8 cellular contexts compared by ENCODE assay signal in the genomic region with DNA sequence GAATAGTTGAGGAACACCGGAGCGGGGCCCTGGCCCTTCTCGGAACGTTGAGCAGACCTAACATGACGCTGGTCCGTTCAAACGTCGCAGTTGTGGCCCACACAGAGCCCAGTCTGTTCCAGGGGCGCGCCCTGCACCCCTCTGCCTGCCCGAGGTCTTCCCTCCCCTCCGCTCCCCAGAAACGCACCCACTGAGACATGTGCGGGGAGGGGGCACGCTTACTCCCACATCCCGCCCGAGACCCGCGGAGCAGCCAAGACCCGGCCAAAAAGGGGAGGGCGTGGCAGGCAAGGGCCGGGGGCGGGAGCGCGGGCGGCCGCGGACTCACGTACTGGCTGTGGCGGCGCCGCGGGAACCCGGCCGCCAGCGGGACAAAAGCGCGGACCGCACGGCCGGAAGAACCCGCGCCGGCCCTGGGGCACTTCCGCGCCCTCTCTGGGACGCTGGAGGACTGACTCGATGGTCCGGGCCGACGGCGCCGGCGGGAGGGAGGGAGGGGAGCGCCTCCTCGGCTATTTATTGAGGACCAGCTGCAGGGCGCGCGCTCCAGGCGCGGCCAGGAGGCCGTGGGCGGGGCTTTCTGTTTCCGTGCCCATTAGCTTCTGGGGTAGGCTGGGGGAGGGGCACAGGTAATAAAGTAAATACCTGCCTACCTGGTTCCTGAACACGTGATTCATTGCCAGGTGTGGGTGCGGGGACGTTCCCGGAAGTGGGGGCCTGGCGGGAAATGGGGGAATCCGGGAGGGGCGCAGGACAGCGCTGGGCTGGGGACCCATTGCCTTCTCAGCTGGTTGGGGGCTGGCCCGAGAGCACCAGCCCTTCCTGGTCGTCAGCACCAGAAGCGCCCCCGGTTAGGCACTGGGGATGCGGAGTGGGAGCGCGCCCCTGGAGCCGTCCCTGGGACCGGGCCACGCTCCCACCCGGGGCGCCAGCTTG. TPM values are rescaled to one million over a fixed set of nuclear protein-coding genes. Genes with fewer than 3 reads are reported as not detected.
DNase-seq lines count a peak whose midpoint lies in the region; ATAC-seq and TF ChIP-seq lines count a peak whose summit lies in the region.

A gene (minus strand): TSS at position 390 of the 936 bp plus-strand sequence. CDS start 57 bp downstream, at position 333.

- H3K4me3 ChIP-seq in LNCaP clone FGC (ENCODE audit: low read depth, low read length) (peak within 1 kb of the TSS; percentile 95), RWPE2 (ENCODE audit: severe bottlenecking) (peak within 1 kb of the TSS; percentile 78), fibroblast of pulmonary artery (replicated peaks; ENCODE audit: low read depth, low read length) (peak within 1 kb of the TSS; percentile 79)

- peak within 1 kb of the TSS; percentile 88 for H3K27ac ChIP-seq in RWPE2 (ENCODE audit: poor library complexity, severe bottlenecking)

- H3K27me3 Mint-ChIP-seq in activated T-helper 2 cell treated with anti-CD3 and anti-CD28 coated beads, Interferon-gamma antibody, Interleukin-2, Interleukin-4, amounts not matched to agents 10 μg/mL and 5 μg/mL and 100 μg/mL, durations not matched to agents 14 hours and 24 hours and 36 hours (ENCODE audit: low read depth), result peaks cover 4% of the 10 kb centered on the region
- H3K27me3 Mint-ChIP-seq in nephron (ENCODE audit: low read depth), result no peaks in the 10 kb centered on the region

- peaks cover 29% of the 10 kb centered on the region for H3K36me3 ChIP-seq in RWPE2 (ENCODE audit: low read depth)

- no peaks in the 10 kb centered on the region for H3K9me3 Mint-ChIP-seq in activated T-helper 2 cell treated with anti-CD3 and anti-CD28 coated beads, Interferon-gamma antibody, Interleukin-2, Interleukin-4, amounts not matched to agents 10 μg/mL and 5 μg/mL and 100 μg/mL, durations not matched to agents 14 hours and 24 hours and 36 hours
- H3K9me3 Mint-ChIP-seq in nephron, result peaks cover under 1% of the 10 kb centered on the region

- peak; percentile 91 for ATAC-seq in RWPE2 (ENCODE audit: low read depth)
- peak; percentile 92 for ATAC-seq in stimulated activated naive CD8-positive, alpha-beta T cell treated with anti-CD3 and anti-CD28 coated beads, Interleukin-15, Interleukin-2, amounts not matched to agents 100 U/mL and 50 U/mL, for 24 hours

- H3K4me1 Mint-ChIP-seq in activated T-helper 2 cell treated with anti-CD3 and anti-CD28 coated beads, Interferon-gamma antibody, Interleukin-2, Interleukin-4, amounts not matched to agents 10 μg/mL and 5 μg/mL and 100 μg/mL, durations not matched to agents 14 hours and 24 hours and 36 hours (ENCODE audit: low read depth), result peaks cover 11% of the 10 kb centered on the region
- peaks cover 26% of the 10 kb centered on the region for H3K4me1 Mint-ChIP-seq in nephron

- H3K9me3 ChIP-seq in RWPE2 (ENCODE audit: severe bottlenecking), result no peaks in the 10 kb centered on the region

- H3K27ac Mint-ChIP-seq in activated T-helper 2 cell treated with anti-CD3 and anti-CD28 coated beads, Interferon-gamma antibody, Interleukin-2, Interleukin-4, amounts not matched to agents 10 μg/mL and 5 μg/mL and 100 μg/mL, durations not matched to agents 14 hours and 24 hours and 36 hours, result peak within 1 kb of the TSS; percentile 89
- peak within 1 kb of the TSS; percentile 84 to 95 (median 90) for H3K27ac Mint-ChIP-seq in nephron

- H3K4me3 Mint-ChIP-seq in activated T-helper 2 cell treated with anti-CD3 and anti-CD28 coated beads, Interferon-gamma antibody, Interleukin-2, Interleukin-4, amounts not matched to agents 10 μg/mL and 5 μg/mL and 100 μg/mL, durations not matched to agents 14 hours and 24 hours and 36 hours (ENCODE audit: low read depth), result peak within 1 kb of the TSS; percentile 96
- peak within 1 kb of the TSS; percentile 88 to 97 (median 90) for H3K4me3 Mint-ChIP-seq in nephron

- TF ChIP-seq CTCF in LNCaP clone FGC (IDR thresholded peaks at IDR 0.05; ENCODE audit: control insufficient read depth, extremely low read depth, insufficient read depth), result no peak
- TF ChIP-seq CTCF in RWPE2 (IDR thresholded peaks at IDR 0.05; ENCODE audit: poor library complexity, severe bottlenecking), result peak; percentile 36
- no peak for TF ChIP-seq CTCF in fibroblast of pulmonary artery (IDR thresholded peaks at IDR 0.05; ENCODE audit: low read length, missing control alignments)
- no peak for TF ChIP-seq CTCF in nephron (IDR thresholded peaks at IDR 0.05; ENCODE audit: unreplicated experiment in 3 of 3)

- H3K36me3 Mint-ChIP-seq in activated T-helper 2 cell treated with anti-CD3 and anti-CD28 coated beads, Interferon-gamma antibody, Interleukin-2, Interleukin-4, amounts not matched to agents 10 μg/mL and 5 μg/mL and 100 μg/mL, durations not matched to agents 14 hours and 24 hours and 36 hours (ENCODE audit: low read depth), result peaks cover 26% of the 10 kb centered on the region
- H3K36me3 Mint-ChIP-seq in nephron (ENCODE audit: low read depth), result peaks cover 22% of the 10 kb centered on the region

- intact Hi-C loops in activated T-helper 2 cell treated with anti-CD3 and anti-CD28 coated beads, Interferon-gamma antibody, Interleukin-2, Interleukin-4, amounts not matched to agents 10 μg/mL and 5 μg/mL and 100 μg/mL, durations not matched to agents 14 hours and 24 hours and 36 hours (cut with micrococcal nuclease), result loop anchor here (1.0 to 10.0 kb wide), 6 partner anchors 29 to 386 kb away; no protein-coding TSS in a partner anchor

- H3K4me1 ChIP-seq in RWPE2 (ENCODE audit: insufficient read depth, poor library complexity, severe bottlenecking), result peaks cover 13% of the 10 kb centered on the region

- no peaks in the 10 kb centered on the region for H3K27me3 ChIP-seq in RWPE2 (ENCODE audit: insufficient read depth, poor library complexity, severe bottlenecking)

- DNase-seq in EL, result peak; percentile 90
- DNase-seq in H4 (ENCODE audit: low spot score), result peak; percentile 88
- peak; percentile 83 for DNase-seq in LNCaP clone FGC (ENCODE audit: low read depth)
- peak; percentile 95 for DNase-seq in RWPE2 (ENCODE audit: low spot score)
- DNase-seq in activated T-helper 2 cell treated with anti-CD3 and anti-CD28 coated beads, Interferon-gamma antibody, Interleukin-2, Interleukin-4, amounts not matched to agents 10 μg/mL and 5 μg/mL and 100 μg/mL, durations not matched to agents 14 hours and 24 hours and 36 hours (ENCODE audit: low spot score), result peak; percentile 83
- peak; percentile 92 for DNase-seq in fibroblast of pulmonary artery (ENCODE audit: low read depth)
- peak; percentile 91 for DNase-seq in stimulated activated naive CD8-positive, alpha-beta T cell treated with anti-CD3 and anti-CD28 coated beads, Interleukin-15, Interleukin-2, amounts not matched to agents 100 U/mL and 50 U/mL, for 24 hours

RNA-seq across cellular contexts. Expression of the gene that starts here (rescaled TPM):
- 22.6 and 27.7 TPM in 2 replicates for total RNA-seq in H4 (2014; rRNA removed; shearing (Covaris generic))
- 28.2 and 28.8 TPM in 2 replicates for total RNA-seq in activated T-helper 2 cell treated with anti-CD3 and anti-CD28 coated beads, Interferon-gamma antibody, Interleukin-2, Interleukin-4, amounts not matched to agents 10 μg/mL and 5 μg/mL and 100 μg/mL, durations not matched to agents 14 hours and 24 hours and 36 hours

Comparison
In these comparisons a context has a peak if more than half of its experiments do, and no peak if none do; other contexts are left out.
1. Peak in every context shown above with its lines: DNase-seq, ATAC-seq, H3K4me3 ChIP-seq and H3K27ac ChIP-seq.